ENCODE assay signal across 14 cellular contexts in the genomic region with DNA sequence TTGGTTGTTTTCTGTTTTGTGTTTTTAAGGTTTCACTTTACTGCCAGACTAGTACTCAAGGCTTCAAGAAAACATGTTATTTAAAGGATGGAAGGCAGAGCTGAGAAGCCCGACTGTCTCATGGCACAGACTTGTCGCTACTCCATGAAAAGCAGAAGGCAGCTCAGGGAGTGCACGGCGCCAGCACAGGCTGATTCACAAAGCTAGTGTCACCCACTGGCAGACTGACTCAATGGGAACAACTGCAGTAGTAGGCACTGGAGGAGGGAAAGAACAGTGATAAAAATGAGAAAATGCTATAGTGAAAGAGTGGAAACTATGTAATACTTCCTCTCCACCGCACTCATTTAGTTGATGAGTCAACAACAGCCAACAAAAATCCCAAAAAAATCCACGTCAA. TPM values are rescaled to one million over a fixed set of nuclear protein-coding genes. Genes with fewer than 3 reads are reported as not detected.
DNase-seq lines count a peak whose midpoint lies in the region; ATAC-seq and TF ChIP-seq lines count a peak whose summit lies in the region.
"Had no signal": no experiment of that assay in that cellular context is flagged by ENCODE, and none has a peak within 500 bp of the region (broad histone marks: within the 10 kb centered on the region; RNA-seq: fewer than 3 reads in every experiment).

No MANE protein-coding gene starts in this region.

- H3K4me3 ChIP-seq in astrocyte of the spinal cord (ENCODE audit: low read depth, low read length) (no peak overlapping the region), hepatocyte (no peak overlapping the region)
- H3K4me3 ChIP-seq: sigmoid colon, upper lobe of left lung had no signal

- H4K20me1 ChIP-seq in hepatocyte (ENCODE audit: insufficient read depth, poor library complexity, severe bottlenecking): no peaks in the 10 kb centered on the region

- no peak overlapping the region for H2AFZ ChIP-seq in hepatocyte

- no peak for ATAC-seq in GM19328 (IDR thresholded peaks at IDR 0.05; ENCODE audit: unreplicated experiment)
- ATAC-seq: activated CD8-positive, alpha-beta T cell treated with anti-CD3 and anti-CD28 coated beads, Interleukin-2, amount 10 ng/mL, durations not matched to agents 7 days and 5 days; effector memory CD8-positive, alpha-beta T cell had no signal

- in situ Hi-C loops in astrocyte of the spinal cord (cut with HindIII; ENCODE audit: low sequenced_read_pairs): no loop called here

- peak; percentile 3 for TF ChIP-seq CTCF in astrocyte of the spinal cord (IDR thresholded peaks at IDR 0.05; ENCODE audit: low read depth, low read length)
- TF ChIP-seq CTCF in hepatocyte (IDR thresholded peaks at IDR 0.05; ENCODE audit: poor library complexity): no peak

- H3K9me2 ChIP-seq in hepatocyte (replicated peaks; ENCODE audit: insufficient read depth): no peaks in the 10 kb centered on the region

- H3K9me3 ChIP-seq in hepatocyte (ENCODE audit: low read depth): no peaks in the 10 kb centered on the region
- H3K9me3 ChIP-seq: sigmoid colon, upper lobe of left lung had no signal

- DNase-seq in A172 (ENCODE audit: low spot score) (peak; percentile 91), LHCN-M2 (ENCODE audit: low read depth) (peak; percentile 93), astrocyte of the spinal cord (ENCODE audit: low read depth, low spot score) (peak; percentile 70), hepatocyte (ENCODE audit: low spot score) (no peak), kidney glomerular epithelial cell (lab: John Stamatoyannopoulos, UW) (no peak), RPMI8226 (no peak), hepatic stellate cell (ENCODE audit: low spot score) (no peak)
- DNase-seq: activated CD8-positive, alpha-beta T cell treated with anti-CD3 and anti-CD28 coated beads, Interleukin-2, amount 10 ng/mL, durations not matched to agents 7 days and 5 days; AML-193; effector memory CD8-positive, alpha-beta T cell; NCI-H2081 treated with DMSO at 0.1 percent for 48 hours; sigmoid colon; upper lobe of left lung had no signal

- H3K36me3 ChIP-seq in hepatocyte (replicated peaks; ENCODE audit: insufficient read depth, low read depth): no peaks in the 10 kb centered on the region
- H3K36me3 ChIP-seq: sigmoid colon, upper lobe of left lung had no signal

- 79% methylated on average over 6 of the region's 6 CpGs for WGBS in hepatocyte (ENCODE audit: low lambda C conversion rate, missing lambda C conversion rate)

- H3K4me2 ChIP-seq in hepatocyte: no peak overlapping the region

- H3K27ac ChIP-seq in hepatocyte: peak overlapping the region; percentile 55

- H3K27me3 ChIP-seq in hepatocyte: no peaks in the 10 kb centered on the region
- H3K27me3 ChIP-seq: sigmoid colon, upper lobe of left lung had no signal

- peaks cover 12% of the 10 kb centered on the region for H3K4me1 ChIP-seq in hepatocyte (ENCODE audit: insufficient read depth)

- no peaks in the 10 kb centered on the region for H3K79me2 ChIP-seq in hepatocyte

RNA-seq across cellular contexts. Expression of a gene that starts 14.7 kb away (rescaled TPM):
- 8.8 and 9.1 TPM in 2 replicates for total RNA-seq in A172 (2014; rRNA removed; shearing (Covaris generic))
- 2.4 and 2.6 TPM in 2 replicates for total RNA-seq in LHCN-M2 (2014; rRNA removed)
- 2.8 TPM for polyA plus RNA-seq in LHCN-M2 (2012)
- total RNA-seq in hepatocyte: 1.4 and 2.1 TPM in 2 replicates
- 1.3 and 3.1 TPM in 2 replicates for polyA plus RNA-seq in hepatocyte

RNA-seq across cellular contexts. Expression of a gene that starts 14.8 kb away (rescaled TPM):
- 61.0 and 70.9 TPM in 2 replicates for total RNA-seq in A172 (2014; rRNA removed; shearing (Covaris generic))
- 36.8 and 37.4 TPM in 2 replicates for total RNA-seq in LHCN-M2 (2014; rRNA removed)
- 11.6 TPM for polyA plus RNA-seq in LHCN-M2 (2012)
- 19.2 and 20.3 TPM in 2 replicates for total RNA-seq in hepatocyte
- 16.5 and 18.6 TPM in 2 replicates for polyA plus RNA-seq in hepatocyte

Comparison
In these comparisons a context has a peak if more than half of its experiments do, and no peak if none do; other contexts are left out.
1. DNase-seq: peak in A172 (single experiment), LHCN-M2 (single experiment) and astrocyte of the spinal cord (single experiment); none in hepatocyte (single experiment), kidney glomerular epithelial cell (single experiment), RPMI8226 (single experiment) and hepatic stellate cell (single experiment).